Comparison of ENCODE assay signal across 29 cellular contexts in the genomic region with DNA sequence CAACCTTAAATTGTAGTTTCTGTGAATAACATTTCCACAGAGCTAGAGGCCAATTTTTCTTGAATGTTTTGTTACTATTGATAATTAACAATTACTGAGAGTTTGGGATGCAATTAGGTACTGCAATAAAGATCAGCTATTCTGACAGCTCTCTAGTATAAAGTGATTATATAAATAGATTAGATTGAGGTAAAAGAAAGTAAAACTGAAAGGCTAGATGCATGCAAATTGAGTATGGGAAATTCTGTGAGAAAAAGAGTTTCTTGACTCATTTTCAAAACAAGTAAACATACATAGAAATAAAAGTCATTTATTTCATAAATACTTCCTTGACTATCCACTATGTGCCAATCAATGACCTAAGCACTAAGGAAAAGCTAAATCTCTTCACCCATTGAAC.
"Had no signal": no experiment of that assay in that cellular context is flagged by ENCODE, and none has a peak within 500 bp of the region (broad histone marks: within the 10 kb centered on the region; RNA-seq: fewer than 3 reads in every experiment).

No MANE protein-coding gene starts in this region.

- DNase-seq: naive thymus-derived CD4-positive, alpha-beta T cell; occipital lobe; ovary; posterior cingulate gyrus; psoas muscle; right cardiac atrium; right lobe of liver; sigmoid colon; small intestine; stimulated activated CD4-positive, alpha-beta T cell treated with anti-CD3 and anti-CD28 coated beads, Interleukin-15, amount 100 ng/mL, for 24 hours; stimulated activated CD4-positive, alpha-beta T cell treated with anti-CD3 and anti-CD28 coated beads, Interleukin-2, amount 100 ng/mL, for 24 hours; stimulated activated CD4-positive, alpha-beta T cell treated with anti-CD3 and anti-CD28 coated beads, Interleukin-2, amount 100 ng/mL, for 48 hours; stimulated activated CD4-positive, alpha-beta T cell treated with anti-CD3 and anti-CD28 coated beads, Interleukin-4, amount 100 ng/mL, for 24 hours; stimulated activated naive CD4-positive, alpha-beta T cell; stimulated activated naive CD8-positive, alpha-beta T cell treated with anti-CD3 and anti-CD28 coated beads, Interleukin-15, amount 100 ng/mL, for 72 hours; stimulated activated naive CD8-positive, alpha-beta T cell treated with anti-CD3 and anti-CD28 coated beads, Interleukin-15, Interleukin-2, amounts not matched to agents 100 U/mL and 50 U/mL, for 24 hours; substantia nigra; testis; tibial artery; transverse colon; upper lobe of right lung; uterus had no signal

- H3K27me3 ChIP-seq: neural progenitor cell, ovary, right lobe of liver, sigmoid colon, suprapubic skin, testis, tibial artery, transverse colon, upper lobe of right lung, uterus had no signal

- H3K4me3 ChIP-seq: neural progenitor cell, ovary, psoas muscle, right lobe of liver, sigmoid colon, suprapubic skin, testis, tibial artery, transverse colon, upper lobe of right lung, uterus had no signal

- H3K27ac Mint-ChIP-seq: naive thymus-derived CD4-positive, alpha-beta T cell; nephron; neural progenitor cell; progenitor cell of endocrine pancreas; stimulated activated effector memory CD8-positive, alpha-beta T cell treated with anti-CD3 and anti-CD28 coated beads, Interleukin-12 subunit alpha, Interleukin-12 subunit beta, amount 100 ng/mL, for 72 hours; stimulated activated naive CD8-positive, alpha-beta T cell treated with anti-CD3 and anti-CD28 coated beads, Interleukin-15, amount 100 ng/mL, for 72 hours; type B pancreatic cell had no signal

- H3K9me3 ChIP-seq: ovary, psoas muscle, right lobe of liver, sigmoid colon, testis, tibial artery, transverse colon, upper lobe of right lung, uterus had no signal

- H3K36me3 Mint-ChIP-seq: naive thymus-derived CD4-positive, alpha-beta T cell; neural progenitor cell; stimulated activated effector memory CD8-positive, alpha-beta T cell treated with anti-CD3 and anti-CD28 coated beads, Interleukin-12 subunit alpha, Interleukin-12 subunit beta, amount 100 ng/mL, for 72 hours; type B pancreatic cell had no signal

- ATAC-seq: naive thymus-derived CD4-positive, alpha-beta T cell; psoas muscle; right cardiac atrium; right lobe of liver; stimulated activated effector memory CD8-positive, alpha-beta T cell treated with anti-CD3 and anti-CD28 coated beads, Interleukin-12 subunit alpha, Interleukin-12 subunit beta, amount 100 ng/mL, for 72 hours; stimulated activated naive CD8-positive, alpha-beta T cell treated with anti-CD3 and anti-CD28 coated beads, Interleukin-15, amount 100 ng/mL, for 72 hours; stimulated activated naive CD8-positive, alpha-beta T cell treated with anti-CD3 and anti-CD28 coated beads, Interleukin-15, Interleukin-2, amounts not matched to agents 100 U/mL and 50 U/mL, for 24 hours; upper lobe of right lung had no signal

- H3K9me3 Mint-ChIP-seq: nephron, type B pancreatic cell had no signal

- H3K4me3 Mint-ChIP-seq: naive thymus-derived CD4-positive, alpha-beta T cell; nephron; neural progenitor cell; stimulated activated effector memory CD8-positive, alpha-beta T cell treated with anti-CD3 and anti-CD28 coated beads, Interleukin-12 subunit alpha, Interleukin-12 subunit beta, amount 100 ng/mL, for 72 hours; stimulated activated naive CD8-positive, alpha-beta T cell treated with anti-CD3 and anti-CD28 coated beads, Interleukin-15, amount 100 ng/mL, for 72 hours; type B pancreatic cell had no signal

- H3K4me1 ChIP-seq: neural progenitor cell, parathyroid adenoma, psoas muscle, right lobe of liver, sigmoid colon, suprapubic skin, testis, tibial artery, transverse colon, upper lobe of right lung, uterus had no signal

- H3K27me3 Mint-ChIP-seq: naive thymus-derived CD4-positive, alpha-beta T cell; progenitor cell of endocrine pancreas; stimulated activated naive CD8-positive, alpha-beta T cell treated with anti-CD3 and anti-CD28 coated beads, Interleukin-15, amount 100 ng/mL, for 72 hours; type B pancreatic cell had no signal

- H3K36me3 ChIP-seq: neural progenitor cell, ovary, right lobe of liver, sigmoid colon, suprapubic skin, tibial artery, transverse colon, upper lobe of right lung, uterus had no signal

- H3K4me1 Mint-ChIP-seq: naive thymus-derived CD4-positive, alpha-beta T cell; nephron; neural progenitor cell; stimulated activated effector memory CD8-positive, alpha-beta T cell treated with anti-CD3 and anti-CD28 coated beads, Interleukin-12 subunit alpha, Interleukin-12 subunit beta, amount 100 ng/mL, for 72 hours; stimulated activated naive CD8-positive, alpha-beta T cell treated with anti-CD3 and anti-CD28 coated beads, Interleukin-15, amount 100 ng/mL, for 72 hours had no signal
